ENCODE assay signal across 26 cellular contexts in genomic region chr9:91628892-91629291, GRCh38.
DNase-seq lines count a peak whose midpoint lies in the region; ATAC-seq, FAIRE-seq and TF ChIP-seq lines count a peak whose summit lies in the region.
"Had no signal": no experiment of that assay in that cellular context is flagged by ENCODE, and none has a peak within 500 bp of the region (broad histone marks: within the 10 kb centered on the region; RNA-seq: fewer than 3 reads in every experiment).

No MANE protein-coding gene starts in this region.

- H3K27ac ChIP-seq in HCT116 (ENCODE audit: low read depth, low read length) (no peak overlapping the region), HEK293 (ENCODE audit: extremely low read depth, low read depth, low read length) (no peak overlapping the region), K562 (ENCODE audit: extremely low read depth, low read depth, low read length) (no peak overlapping the region)
- H3K27ac ChIP-seq: BLaER1 had no signal

- no peak for TF ChIP-seq EP300 in K562 (IDR thresholded peaks at IDR 0.05; ENCODE audit: low read length)

- H3K79me2 ChIP-seq in HCT116 (ENCODE audit: insufficient read depth, low read length) = no peaks in the 10 kb centered on the region
- no peaks in the 10 kb centered on the region for H3K79me2 ChIP-seq in K562 (ENCODE audit: control insufficient read depth, insufficient read depth, low read length)

- RAD21 ChIA-PET in HCT116 (lab: Charles Lee; ENCODE audit: low non-redundant PET in 1 of 2, low total read pairs in 2 of 2, uncharacterized antibody in 2 of 2, unreplicated experiment in 2 of 2) = no interaction called here

- H4K20me1 ChIP-seq in HCT116 (ENCODE audit: insufficient read depth) = no peaks in the 10 kb centered on the region
- H4K20me1 ChIP-seq in K562 (replicated peaks; ENCODE audit: control insufficient read depth, insufficient read depth, low read length) = no peaks in the 10 kb centered on the region
- H4K20me1 ChIP-seq: BLaER1 had no signal

- in situ Hi-C loops in K562 (cut with MboI) = no loop called here

- H3K27me3 ChIP-seq in HCT116 (ENCODE audit: insufficient read depth, low read length) (no peaks in the 10 kb centered on the region), K562 (ENCODE audit: control insufficient read depth in 2 of 2, insufficient read depth in 2 of 2, low read length in 2 of 2) (no peaks in the 10 kb centered on the region)
- H3K27me3 ChIP-seq: BE2C, BLaER1 had no signal

- TF ChIP-seq CTCF in HCT116 (IDR thresholded peaks at IDR 0.05 in 2 of 3, conservative IDR thresholded peaks at IDR 0.05 in 1 of 3; ENCODE audit: borderline replicate concordance in 1 of 3, insufficient read depth in 1 of 3, low read depth in 2 of 3, low read length in 2 of 3) = no peak
- no peak for TF ChIP-seq CTCF in HEK293 (tag by site-specific recombination; IDR thresholded peaks at IDR 0.05)
- no peak for TF ChIP-seq CTCF in K562 (IDR thresholded peaks at IDR 0.05 in 2 of 3, conservative IDR thresholded peaks at IDR 0.05 in 1 of 3; ENCODE audit: insufficient read depth in 2 of 3, low read depth in 1 of 3, low read length in 3 of 3)

- DNase-seq in HCT116 (ENCODE audit: low read depth, low spot score) (no peak), K562 (ENCODE audit: extremely low read depth in 1 of 4, low spot score in 3 of 4) (no peak)
- DNase-seq: 8988T; ACHN; BE2C; C1 segment of cervical spinal cord; CD4-positive, alpha-beta memory T cell; CD4-positive, CD25-positive, alpha-beta regulatory T cell; CD8-positive, alpha-beta memory T cell; COR-L47; DMS 273 treated with DMSO at 0.1 percent for 48 hours; DMS153; DMS53; DMS79; DND-41; EL; GDM1 had no signal

- no peak for FAIRE-seq in K562 (lab: Jason Lieb, UNC)
- FAIRE-seq: A204.1, GM12878, GM12892, GM18507, GM19239 had no signal

- ATAC-seq in HCT116 (no peak), K562 (no peak), GM18861 (IDR thresholded peaks at IDR 0.05; ENCODE audit: unreplicated experiment) (no peak), GM19467 (IDR thresholded peaks at IDR 0.05; ENCODE audit: unreplicated experiment) (no peak)
- ATAC-seq: GM12878 had no signal

- no peaks in the 10 kb centered on the region for H3K36me3 ChIP-seq in HCT116 (ENCODE audit: control insufficient read depth in 1 of 2, insufficient read depth in 2 of 2, low read length in 2 of 2)
- H3K36me3 ChIP-seq in HEK293 (ENCODE audit: control insufficient read depth in 2 of 2, insufficient read depth in 1 of 2, low read length in 2 of 2) = no peaks in the 10 kb centered on the region
- H3K36me3 ChIP-seq in K562 (ENCODE audit: control insufficient read depth, insufficient read depth, low read length) = no peaks in the 10 kb centered on the region
- H3K36me3 ChIP-seq: BE2C, BLaER1 had no signal

- H3K4me3 ChIP-seq in HCT116 (replicated peaks in 1 of 2; ENCODE audit: low read depth in 1 of 2, low read length in 2 of 2) = no peak overlapping the region
- H3K4me3 ChIP-seq in HEK293 (ENCODE audit: low read depth, low read length) = no peak overlapping the region
- H3K4me3 ChIP-seq in K562 = no peak overlapping the region
- H3K4me3 ChIP-seq: BLaER1, GM12878 had no signal

- POLR2A ChIA-PET in HCT116 (lab: Charles Lee) (no interaction called here), HEK293 (lab: Yijun Ruan, JAX) (no interaction called here), K562 (lab: Yijun Ruan, JAX) (interaction anchor here (0.7 kb wide), 1 partner anchor 17 kb away, joined by 4 read pairs; no protein-coding TSS in a partner anchor)

- H3K9me1 ChIP-seq in K562 (ENCODE audit: control insufficient read depth, insufficient read depth, low read length) = no peaks in the 10 kb centered on the region

- no peaks in the 10 kb centered on the region; the same call in 1 of the 2 replicates for H3K9me2 ChIP-seq in HCT116 (ENCODE audit: insufficient read depth)

- H3K4me2 ChIP-seq in HCT116 (ENCODE audit: low read length) (no peak overlapping the region), K562 (ENCODE audit: insufficient read depth, low read length) (no peak overlapping the region)
- H3K4me2 ChIP-seq: BLaER1 had no signal

- no peaks in the 10 kb centered on the region for H3K9me3 ChIP-seq in HCT116 (ENCODE audit: control insufficient read depth in 1 of 2, insufficient read depth in 1 of 2, low read depth in 1 of 2, low read length in 2 of 2)
- no peaks in the 10 kb centered on the region for H3K9me3 ChIP-seq in HEK293 (ENCODE audit: control insufficient read depth, insufficient read depth, low read depth, low read length)
- H3K9me3 ChIP-seq in K562 (replicated peaks; ENCODE audit: control insufficient read depth, insufficient read depth, low read depth, low read length) = no peaks in the 10 kb centered on the region
- H3K9me3 ChIP-seq: BE2C had no signal

- CTCF ChIA-PET in HCT116 (lab: Charles Lee) = no interaction called here
- CTCF ChIA-PET in HEK293 (lab: Yijun Ruan, JAX) = interaction anchor here (0.6 kb wide), 2 partner anchors 18 to 74 kb away, joined by 4 read pairs; no protein-coding TSS in a partner anchor
- CTCF ChIA-PET in K562 (lab: Yijun Ruan, JAX; ENCODE audit: low intra/inter-chr PET ratio) = no interaction called here

- TF ChIP-seq RAD21 in HCT116 (IDR thresholded peaks at IDR 0.05; ENCODE audit: low read depth) (no peak), K562 (CRISPR knock-in tag; conservative IDR thresholded peaks at IDR 0.05 in 1 of 2, IDR thresholded peaks at IDR 0.05 in 1 of 2) (no peak)

- H3K4me1 ChIP-seq in HCT116 (ENCODE audit: control insufficient read depth in 1 of 2, insufficient read depth in 2 of 2, low read length in 2 of 2) (no peaks in the 10 kb centered on the region), HEK293 (ENCODE audit: control insufficient read depth, insufficient read depth, low read length) (no peaks in the 10 kb centered on the region), K562 (replicated peaks in 1 of 2; ENCODE audit: control insufficient read depth in 2 of 2, insufficient read depth in 2 of 2, low read length in 2 of 2) (no peaks in the 10 kb centered on the region)
- H3K4me1 ChIP-seq: BE2C, BLaER1 had no signal

- BruUV-seq in HCT116 (replicated peaks; lab: Mats Ljungman, UMichigan) (no TSS peak), K562 (replicated peaks; lab: Mats Ljungman, UMichigan) (no TSS peak)

- H2AFZ ChIP-seq in HCT116 (ENCODE audit: low read depth, low read length, poor library complexity, severe bottlenecking) (no peak overlapping the region), K562 (ENCODE audit: low read depth, low read length) (no peak overlapping the region)

- H3K9ac ChIP-seq in HCT116 (ENCODE audit: low read length) (no peak overlapping the region), K562 (ENCODE audit: insufficient read depth in 1 of 2, low read depth in 2 of 2, low read length in 2 of 2) (no peak overlapping the region)
- H3K9ac ChIP-seq: BLaER1 had no signal

- intact Hi-C loops in HCT116 (cut with micrococcal nuclease) (no loop called here), K562 (cut with micrococcal nuclease) (no loop called here)

- TF ChIP-seq POLR2A in HCT116 (IDR thresholded peaks at IDR 0.05; ENCODE audit: borderline replicate concordance, extremely low read depth, insufficient read depth, insufficient read length) (no peak), K562 (conservative IDR thresholded peaks at IDR 0.05) (no peak)

- 0% methylated on average over 1 of the region's 1 CpG for WGBS in K562 (ENCODE audit: insufficient coverage, low coverage, missing lambda C conversion rate)

TF ChIP-seq in HCT116, 20 proteins besides CTCF, POLR2A, EP300 and RAD21:
- TF ChIP-seq, protein P1, sequence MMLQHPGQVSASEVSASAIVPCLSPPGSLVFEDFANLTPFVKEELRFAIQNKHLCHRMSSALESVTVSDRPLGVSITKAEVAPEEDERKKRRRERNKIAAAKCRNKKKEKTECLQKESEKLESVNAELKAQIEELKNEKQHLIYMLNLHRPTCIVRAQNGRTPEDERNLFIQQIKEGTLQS (IDR thresholded peaks at IDR 0.05) = no peak
- TF ChIP-seq CBX3 (IDR thresholded peaks at IDR 0.05; ENCODE audit: low read depth) = 0 out of 2 replicates have a peak, but pooled peaks have one; percentile 12

TF ChIP-seq in HEK293, 187 proteins besides CTCF, POLR2A, EP300 and RAD21:
- no peak for TF ChIP-seq ZXDB (tag by site-specific recombination; IDR thresholded peaks at IDR 0.05)
- TF ChIP-seq SETDB1 (IDR thresholded peaks at IDR 0.05; ENCODE audit: insufficient read length, low read length) = peak; percentile 42

TF ChIP-seq in K562, 482 proteins besides CTCF, POLR2A, EP300 and RAD21:
- no peak for TF ChIP-seq ZNF444 (CRISPR knock-in tag; IDR thresholded peaks at IDR 0.05)
- TF ChIP-seq SREBF2 (CRISPR knock-in tag; IDR thresholded peaks at IDR 0.05) = no peak
- no peak for TF ChIP-seq ZNF75A (CRISPR knock-in tag; IDR thresholded peaks at IDR 0.05)
- no peak for TF ChIP-seq SMARCE1 (IDR thresholded peaks at IDR 0.05)
- TF ChIP-seq FOXA3 (CRISPR knock-in tag; conservative IDR thresholded peaks at IDR 0.05 in 1 of 2, IDR thresholded peaks at IDR 0.05 in 1 of 2) = no peak
- TF ChIP-seq SIN3A (IDR thresholded peaks at IDR 0.05; ENCODE audit: borderline replicate concordance in 2 of 2, control insufficient read depth in 1 of 2, low read depth in 2 of 2, low read length in 2 of 2) = no peak
- TF ChIP-seq, protein P2, sequence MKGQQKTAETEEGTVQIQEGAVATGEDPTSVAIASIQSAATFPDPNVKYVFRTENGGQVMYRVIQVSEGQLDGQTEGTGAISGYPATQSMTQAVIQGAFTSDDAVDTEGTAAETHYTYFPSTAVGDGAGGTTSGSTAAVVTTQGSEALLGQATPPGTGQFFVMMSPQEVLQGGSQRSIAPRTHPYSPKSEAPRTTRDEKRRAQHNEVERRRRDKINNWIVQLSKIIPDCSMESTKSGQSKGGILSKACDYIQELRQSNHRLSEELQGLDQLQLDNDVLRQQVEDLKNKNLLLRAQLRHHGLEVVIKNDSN (CRISPR knock-in tag; IDR thresholded peaks at IDR 0.05) = no peak
- TF ChIP-seq POLR3A (IDR thresholded peaks at IDR 0.05; ENCODE audit: borderline replicate concordance, extremely low read depth, insufficient read depth, insufficient read length) = no peak
- peak; percentile 66; the same call in 1 of the 2 replicates for TF ChIP-seq TRIM28 (IDR thresholded peaks at IDR 0.05)
- TF ChIP-seq ZNF280A (IDR thresholded peaks at IDR 0.05; ENCODE audit: low read depth, partially characterized antibody) = peak; percentile 22
